ENCODE assay signal across 1 cellular context in the genomic region with DNA sequence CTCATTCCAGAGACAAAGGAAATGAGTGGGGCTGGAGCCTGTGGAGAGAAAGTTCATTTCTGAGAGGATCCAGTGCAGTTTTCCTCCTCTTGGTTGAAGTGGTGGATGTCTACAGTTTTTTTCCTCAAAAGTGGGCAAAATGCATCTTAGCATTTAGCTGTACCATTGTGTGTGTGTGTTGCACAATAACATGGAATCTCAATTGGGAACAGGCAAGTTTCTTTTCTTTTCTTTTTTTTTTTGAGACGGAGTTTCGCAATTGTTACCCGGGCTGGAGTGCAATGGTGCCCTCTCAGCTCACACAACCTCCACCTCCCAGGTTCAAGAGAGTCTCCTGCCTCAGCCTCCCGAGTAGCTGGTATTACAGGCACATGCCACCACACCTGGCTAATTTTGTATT.
A peak's percentile ranks its signal among the peaks of the same experiment; 100 is the strongest.
TF ChIP-seq lines count a peak whose summit lies in the region.

No MANE protein-coding gene starts in this region.

TF ChIP-seq in HepG2, 621 proteins besides CTCF, POLR2A, EP300 and RAD21 (continued from another document):
- TF ChIP-seq, protein P1, sequence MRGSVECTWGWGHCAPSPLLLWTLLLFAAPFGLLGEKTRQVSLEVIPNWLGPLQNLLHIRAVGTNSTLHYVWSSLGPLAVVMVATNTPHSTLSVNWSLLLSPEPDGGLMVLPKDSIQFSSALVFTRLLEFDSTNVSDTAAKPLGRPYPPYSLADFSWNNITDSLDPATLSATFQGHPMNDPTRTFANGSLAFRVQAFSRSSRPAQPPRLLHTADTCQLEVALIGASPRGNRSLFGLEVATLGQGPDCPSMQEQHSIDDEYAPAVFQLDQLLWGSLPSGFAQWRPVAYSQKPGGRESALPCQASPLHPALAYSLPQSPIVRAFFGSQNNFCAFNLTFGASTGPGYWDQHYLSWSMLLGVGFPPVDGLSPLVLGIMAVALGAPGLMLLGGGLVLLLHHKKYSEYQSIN (CRISPR knock-in tag; IDR thresholded peaks at IDR 0.05; ENCODE audit: borderline replicate concordance), result no peak
- TF ChIP-seq CEBPB (IDR thresholded peaks at IDR 0.05; ENCODE audit: borderline replicate concordance, low read depth, low read length), result peak; percentile 62
TF ChIP-seq in HepG2: peak in this region for 1.
